6 cellular contexts compared by ENCODE assay signal in the genomic region with DNA sequence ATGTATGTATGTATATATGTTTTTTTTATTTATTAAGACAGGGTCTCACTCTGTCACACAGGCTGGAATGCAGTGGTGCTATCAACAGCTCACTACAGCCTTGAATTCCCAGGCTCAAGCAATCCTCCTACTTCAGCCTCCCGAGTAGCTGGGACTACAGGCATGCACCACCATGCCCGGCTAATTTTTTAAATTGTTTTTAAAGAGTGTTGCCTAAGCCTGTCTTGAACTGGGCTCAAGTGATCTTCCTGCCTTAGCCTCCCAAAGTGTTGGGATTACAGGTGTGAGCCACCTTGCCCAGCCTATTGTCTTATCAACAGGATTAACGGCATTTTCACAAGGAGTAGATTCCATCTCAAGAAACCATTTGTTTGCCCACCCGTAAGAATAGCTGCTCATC. TPM values are rescaled to one million over a fixed set of nuclear protein-coding genes. Genes with fewer than 3 reads are reported as not detected.
DNase-seq lines count a peak whose midpoint lies in the region; ATAC-seq lines count a peak whose summit lies in the region.
"Not testable (repeated sequence)": the region's sequence is repeated elsewhere in the genome, so short reads cannot be mapped to it uniquely, and the experiment has no call there.

No MANE protein-coding gene starts in this region.

- H3K4me3 ChIP-seq in CD4-positive, alpha-beta memory T cell (ENCODE audit: low read length in 2 of 2): not testable (repeated sequence)

- H3K27ac Mint-ChIP-seq in CD4-positive, alpha-beta memory T cell: peak overlapping the region in 2 of 7 donors; percentile 25 to 60
- H3K27ac Mint-ChIP-seq in T-helper 2 cell treated with Interferon-gamma antibody and Interleukin-4, amounts not matched to agents 5 μg/mL and 100 μg/mL, for 36 hours: peak overlapping the region; percentile 63
- H3K27ac Mint-ChIP-seq in activated CD4-positive, alpha-beta memory T cell treated with anti-CD3 and anti-CD28 coated beads, Interleukin-2, amount 10 ng/mL, durations not matched to agents 7 days and 5 days: peak overlapping the region; percentile 50
- H3K27ac Mint-ChIP-seq in activated T-helper 2 cell treated with anti-CD3 and anti-CD28 coated beads, Interferon-gamma antibody, Interleukin-2, Interleukin-4, amounts not matched to agents 10 μg/mL and 5 μg/mL and 100 μg/mL, durations not matched to agents 14 hours and 24 hours and 36 hours: peak overlapping the region; percentile 5
- peak overlapping the region; percentile 68 for H3K27ac Mint-ChIP-seq in activated naive CD8-positive, alpha-beta T cell
- peak overlapping the region; percentile 36 to 94 (median 76) for H3K27ac Mint-ChIP-seq in naive thymus-derived CD8-positive, alpha-beta T cell

- intact Hi-C loops in CD4-positive, alpha-beta memory T cell (cut with micrococcal nuclease); activated T-helper 2 cell treated with anti-CD3 and anti-CD28 coated beads, Interferon-gamma antibody, Interleukin-2, Interleukin-4, amounts not matched to agents 10 μg/mL and 5 μg/mL and 100 μg/mL, durations not matched to agents 14 hours and 24 hours and 36 hours (cut with micrococcal nuclease): not testable (repeated sequence)

- H3K4me1 ChIP-seq in CD4-positive, alpha-beta memory T cell (ENCODE audit: insufficient read depth, low read length): peaks cover 78% of the 10 kb centered on the region

- not testable (repeated sequence) for H3K9me3 ChIP-seq in CD4-positive, alpha-beta memory T cell (ENCODE audit: control insufficient read depth in 1 of 2, low read length in 2 of 2)

- peaks cover 5 to 26% of the 10 kb centered on the region in 2 donors for H3K36me3 Mint-ChIP-seq in CD4-positive, alpha-beta memory T cell
- H3K36me3 Mint-ChIP-seq in T-helper 2 cell treated with Interferon-gamma antibody and Interleukin-4, amounts not matched to agents 5 μg/mL and 100 μg/mL, for 36 hours (ENCODE audit: low read depth): peaks cover 19% of the 10 kb centered on the region
- peaks cover 14% of the 10 kb centered on the region for H3K36me3 Mint-ChIP-seq in activated CD4-positive, alpha-beta memory T cell treated with anti-CD3 and anti-CD28 coated beads, Interleukin-2, amount 10 ng/mL, durations not matched to agents 7 days and 5 days (ENCODE audit: low read depth)
- H3K36me3 Mint-ChIP-seq in activated T-helper 2 cell treated with anti-CD3 and anti-CD28 coated beads, Interferon-gamma antibody, Interleukin-2, Interleukin-4, amounts not matched to agents 10 μg/mL and 5 μg/mL and 100 μg/mL, durations not matched to agents 14 hours and 24 hours and 36 hours (ENCODE audit: low read depth): peaks cover 33% of the 10 kb centered on the region
- not testable (repeated sequence) for H3K36me3 Mint-ChIP-seq in activated naive CD8-positive, alpha-beta T cell
- peaks cover 0 to 17% (median 2%) of the 10 kb centered on the region in 3 donors for H3K36me3 Mint-ChIP-seq in naive thymus-derived CD8-positive, alpha-beta T cell

- H3K36me3 ChIP-seq in CD4-positive, alpha-beta memory T cell (ENCODE audit: insufficient read depth, low read length): not testable (repeated sequence)

- H3K27me3 Mint-ChIP-seq in CD4-positive, alpha-beta memory T cell; T-helper 2 cell treated with Interferon-gamma antibody and Interleukin-4, amounts not matched to agents 5 μg/mL and 100 μg/mL, for 36 hours (ENCODE audit: low read depth); activated CD4-positive, alpha-beta memory T cell treated with anti-CD3 and anti-CD28 coated beads, Interleukin-2, amount 10 ng/mL, durations not matched to agents 7 days and 5 days; activated T-helper 2 cell treated with anti-CD3 and anti-CD28 coated beads, Interferon-gamma antibody, Interleukin-2, Interleukin-4, amounts not matched to agents 10 μg/mL and 5 μg/mL and 100 μg/mL, durations not matched to agents 14 hours and 24 hours and 36 hours (ENCODE audit: low read depth); activated naive CD8-positive, alpha-beta T cell; naive thymus-derived CD8-positive, alpha-beta T cell: not testable (repeated sequence)

- not testable (repeated sequence) for H3K27me3 ChIP-seq in CD4-positive, alpha-beta memory T cell (ENCODE audit: insufficient read depth, low read length)

- not testable (repeated sequence) for H3K27ac ChIP-seq in CD4-positive, alpha-beta memory T cell (ENCODE audit: low read depth, low read length)

- CTCF ChIA-PET in CD4-positive, alpha-beta memory T cell (lab: Charles Lee; ENCODE audit: partially characterized antibody): not testable (repeated sequence)
- CTCF ChIA-PET in activated CD4-positive, alpha-beta memory T cell treated with anti-CD3 and anti-CD28 coated beads, Interleukin-2, amount 10 ng/mL, durations not matched to agents 7 days and 5 days (lab: Charles Lee): interaction anchor here (1.3 to 3.0 kb wide), 4 partner anchors 15 to 300 kb away, joined by 3 to 10 read pairs (median 5); no protein-coding TSS in a partner anchor

- not testable (repeated sequence) for H3K9me3 Mint-ChIP-seq in CD4-positive, alpha-beta memory T cell; T-helper 2 cell treated with Interferon-gamma antibody and Interleukin-4, amounts not matched to agents 5 μg/mL and 100 μg/mL, for 36 hours; activated CD4-positive, alpha-beta memory T cell treated with anti-CD3 and anti-CD28 coated beads, Interleukin-2, amount 10 ng/mL, durations not matched to agents 7 days and 5 days; activated T-helper 2 cell treated with anti-CD3 and anti-CD28 coated beads, Interferon-gamma antibody, Interleukin-2, Interleukin-4, amounts not matched to agents 10 μg/mL and 5 μg/mL and 100 μg/mL, durations not matched to agents 14 hours and 24 hours and 36 hours; activated naive CD8-positive, alpha-beta T cell (ENCODE audit: low read depth); naive thymus-derived CD8-positive, alpha-beta T cell

- H3K4me3 Mint-ChIP-seq in CD4-positive, alpha-beta memory T cell: peak overlapping the region in 5 of 8 donors; percentile 11 to 66 (median 52)
- H3K4me3 Mint-ChIP-seq in T-helper 2 cell treated with Interferon-gamma antibody and Interleukin-4, amounts not matched to agents 5 μg/mL and 100 μg/mL, for 36 hours: peak overlapping the region; percentile 22
- not testable (repeated sequence) for H3K4me3 Mint-ChIP-seq in activated CD4-positive, alpha-beta memory T cell treated with anti-CD3 and anti-CD28 coated beads, Interleukin-2, amount 10 ng/mL, durations not matched to agents 7 days and 5 days; activated T-helper 2 cell treated with anti-CD3 and anti-CD28 coated beads, Interferon-gamma antibody, Interleukin-2, Interleukin-4, amounts not matched to agents 10 μg/mL and 5 μg/mL and 100 μg/mL, durations not matched to agents 14 hours and 24 hours and 36 hours (ENCODE audit: low read depth)
- peak overlapping the region; percentile 33 for H3K4me3 Mint-ChIP-seq in activated naive CD8-positive, alpha-beta T cell
- peak overlapping the region in 8 of 10 donors; percentile 0 to 57 (median 31) for H3K4me3 Mint-ChIP-seq in naive thymus-derived CD8-positive, alpha-beta T cell

- not testable (repeated sequence) for ATAC-seq in naive thymus-derived CD8-positive, alpha-beta T cell

- not testable (repeated sequence) for DNase-seq in CD4-positive, alpha-beta memory T cell; T-helper 2 cell treated with Interferon-gamma antibody and Interleukin-4, amounts not matched to agents 5 μg/mL and 100 μg/mL, for 36 hours (ENCODE audit: low spot score); activated CD4-positive, alpha-beta memory T cell treated with anti-CD3 and anti-CD28 coated beads, Interleukin-2, amount 10 ng/mL, durations not matched to agents 7 days and 5 days; activated T-helper 2 cell treated with anti-CD3 and anti-CD28 coated beads, Interferon-gamma antibody, Interleukin-2, Interleukin-4, amounts not matched to agents 10 μg/mL and 5 μg/mL and 100 μg/mL, durations not matched to agents 14 hours and 24 hours and 36 hours (ENCODE audit: low spot score); naive thymus-derived CD8-positive, alpha-beta T cell

- POLR2A ChIA-PET in CD4-positive, alpha-beta memory T cell (lab: Charles Lee; ENCODE audit: partially characterized antibody): not testable (repeated sequence)
- POLR2A ChIA-PET in activated CD4-positive, alpha-beta memory T cell treated with anti-CD3 and anti-CD28 coated beads, Interleukin-2, amount 10 ng/mL, durations not matched to agents 7 days and 5 days (lab: Charles Lee): interaction anchor here (0.7 to 1.2 kb wide), 3 partner anchors 41 to 92 kb away, joined by 3 read pairs; a partner anchor contains a TSS
- POLR2A ChIA-PET in naive thymus-derived CD8-positive, alpha-beta T cell (lab: Charles Lee): interaction anchor here (0.5 kb wide), 1 partner anchor 536 kb away, joined by 6 read pairs; no protein-coding TSS in a partner anchor

- peaks cover 42 to 76% (median 63%) of the 10 kb centered on the region in 4 donors for H3K4me1 Mint-ChIP-seq in CD4-positive, alpha-beta memory T cell
- H3K4me1 Mint-ChIP-seq in T-helper 2 cell treated with Interferon-gamma antibody and Interleukin-4, amounts not matched to agents 5 μg/mL and 100 μg/mL, for 36 hours (ENCODE audit: low read depth): peaks cover 46% of the 10 kb centered on the region
- peaks cover 45% of the 10 kb centered on the region for H3K4me1 Mint-ChIP-seq in activated CD4-positive, alpha-beta memory T cell treated with anti-CD3 and anti-CD28 coated beads, Interleukin-2, amount 10 ng/mL, durations not matched to agents 7 days and 5 days
- H3K4me1 Mint-ChIP-seq in activated T-helper 2 cell treated with anti-CD3 and anti-CD28 coated beads, Interferon-gamma antibody, Interleukin-2, Interleukin-4, amounts not matched to agents 10 μg/mL and 5 μg/mL and 100 μg/mL, durations not matched to agents 14 hours and 24 hours and 36 hours (ENCODE audit: low read depth): peaks cover 41% of the 10 kb centered on the region
- H3K4me1 Mint-ChIP-seq in activated naive CD8-positive, alpha-beta T cell (ENCODE audit: low read depth): peaks cover 69% of the 10 kb centered on the region
- H3K4me1 Mint-ChIP-seq in naive thymus-derived CD8-positive, alpha-beta T cell: peaks cover 25 to 89% (median 78%) of the 10 kb centered on the region in 4 donors

RNA-seq across cellular contexts. Expression of a gene that starts 5.6 kb away (rescaled TPM):
- total RNA-seq in CD4-positive, alpha-beta memory T cell: 10 to 100 TPM; 60.3 to 62.5 TPM
- polyA plus RNA-seq in CD4-positive, alpha-beta memory T cell: 10 to 100 TPM; 25.4 to 25.5 TPM
- 10 to 100 TPM; 64.3 to 65.1 TPM for total RNA-seq in activated CD4-positive, alpha-beta memory T cell treated with anti-CD3 and anti-CD28 coated beads, Interleukin-2, amount 10 ng/mL, durations not matched to agents 7 days and 5 days
- 81.2 and 84.0 TPM in 2 replicates for total RNA-seq in activated T-helper 2 cell treated with anti-CD3 and anti-CD28 coated beads, Interferon-gamma antibody, Interleukin-2, Interleukin-4, amounts not matched to agents 10 μg/mL and 5 μg/mL and 100 μg/mL, durations not matched to agents 14 hours and 24 hours and 36 hours
- total RNA-seq in naive thymus-derived CD8-positive, alpha-beta T cell: 10 to 100 TPM; 59.5 to 66.4 TPM
- 10 to 100 TPM; 26.5 to 31.9 (median 28.3) TPM for polyA plus RNA-seq in naive thymus-derived CD8-positive, alpha-beta T cell

RNA-seq across cellular contexts. Expression of a gene that starts 40.7 kb away (rescaled TPM):
- total RNA-seq in CD4-positive, alpha-beta memory T cell: 10 to 100 TPM; 18.4 to 19.1 TPM
- 1 to 10 TPM; 1.1 to 4.2 TPM for polyA plus RNA-seq in CD4-positive, alpha-beta memory T cell
- 10 to 100 TPM; 24.5 to 28.0 TPM for total RNA-seq in activated CD4-positive, alpha-beta memory T cell treated with anti-CD3 and anti-CD28 coated beads, Interleukin-2, amount 10 ng/mL, durations not matched to agents 7 days and 5 days
- total RNA-seq in activated T-helper 2 cell treated with anti-CD3 and anti-CD28 coated beads, Interferon-gamma antibody, Interleukin-2, Interleukin-4, amounts not matched to agents 10 μg/mL and 5 μg/mL and 100 μg/mL, durations not matched to agents 14 hours and 24 hours and 36 hours: 32.5 and 34.5 TPM in 2 replicates
- 10 to 100 TPM; 25.1 to 26.1 TPM for total RNA-seq in naive thymus-derived CD8-positive, alpha-beta T cell
- 1 to 10 TPM; 2.4 to 4.8 (median 4.5) TPM for polyA plus RNA-seq in naive thymus-derived CD8-positive, alpha-beta T cell
